Comparison of ENCODE assay signal across 8 cellular contexts in the genomic region with DNA sequence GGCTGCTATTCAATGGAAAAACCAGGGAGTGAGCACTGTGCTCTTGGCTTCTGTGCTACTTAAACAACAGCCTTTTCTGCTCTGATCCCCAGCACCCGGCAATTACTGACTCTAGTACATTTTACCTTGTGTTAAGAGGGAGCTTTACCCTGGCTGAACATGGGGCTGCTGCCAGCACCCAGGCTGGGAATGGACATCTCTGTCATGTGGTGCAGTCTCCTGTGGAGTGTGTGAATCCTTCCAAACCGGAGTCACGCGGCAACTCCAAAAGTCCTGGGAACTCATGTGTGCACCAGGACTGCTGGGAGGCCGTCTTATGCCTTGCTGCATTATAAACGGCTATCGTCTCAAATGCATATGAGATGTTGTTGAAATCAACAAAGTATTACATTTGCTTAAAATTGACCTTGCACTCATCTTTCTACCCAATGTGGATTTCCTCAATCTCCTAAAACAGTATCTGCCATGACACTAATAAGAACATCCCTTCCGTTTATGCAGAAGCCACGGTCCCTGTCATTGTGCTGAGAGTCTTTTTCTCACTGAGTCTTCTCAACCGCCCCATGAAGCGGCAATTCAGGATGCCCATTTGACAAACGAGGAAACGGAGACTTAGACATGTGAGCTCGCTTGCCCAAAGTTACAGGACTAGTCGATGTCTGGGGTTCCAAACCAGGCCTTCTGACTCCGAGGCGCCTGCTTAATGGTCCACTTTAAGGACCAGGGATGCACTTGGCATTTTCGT. TPM values are rescaled to one million over a fixed set of nuclear protein-coding genes. Genes with fewer than 3 reads are reported as not detected.
A peak's percentile ranks its signal among the peaks of the same experiment; 100 is the strongest.
DNase-seq lines count a peak whose midpoint lies in the region; ATAC-seq and TF ChIP-seq lines count a peak whose summit lies in the region.

No MANE protein-coding gene starts in this region.

- no peaks in the 10 kb centered on the region for H3K9me3 ChIP-seq in heart right ventricle

- H3K4me3 ChIP-seq in H7 (ENCODE audit: insufficient read depth, low read depth, low read length) (peak overlapping the region; percentile 66; the same call in 1 of the 2 replicates), heart right ventricle (peak overlapping the region in 9 of 10 donors; percentile 79 to 95 (median 90))

- H3K4me1 Mint-ChIP-seq in activated CD8-positive, alpha-beta T cell treated with anti-CD3 and anti-CD28 coated beads for 36 hours (ENCODE audit: low read depth), result peaks cover 13% of the 10 kb centered on the region

- no peak for TF ChIP-seq CTCF in activated CD8-positive, alpha-beta T cell treated with anti-CD3 and anti-CD28 coated beads for 36 hours (IDR thresholded peaks at IDR 0.05)
- TF ChIP-seq CTCF in heart right ventricle (IDR thresholded peaks at IDR 0.05), result no peak
- TF ChIP-seq CTCF in GM10248 (IDR thresholded peaks at IDR 0.05; ENCODE audit: control extremely low read depth, extremely low read depth, low read depth, missing control alignments), result no peak

- H3K36me3 ChIP-seq in H7 (replicated peaks; ENCODE audit: control insufficient read depth, insufficient read depth, low read length) (no peaks in the 10 kb centered on the region), heart right ventricle (no peaks in the 10 kb centered on the region)

- no peak for ATAC-seq in activated CD8-positive, alpha-beta T cell treated with anti-CD3 and anti-CD28 coated beads for 36 hours
- ATAC-seq in heart right ventricle, result peak in 3 of 8 donors; percentile 5 to 36 (median 22)
- ATAC-seq in sciatic nerve, result peak; percentile 41
- ATAC-seq in HG03108 (IDR thresholded peaks at IDR 0.05; ENCODE audit: unreplicated experiment), result no peak
- ATAC-seq in GM18498 (IDR thresholded peaks at IDR 0.05; ENCODE audit: unreplicated experiment), result no peak

- no peaks in the 10 kb centered on the region for H3K9me3 Mint-ChIP-seq in activated CD8-positive, alpha-beta T cell treated with anti-CD3 and anti-CD28 coated beads for 36 hours

- CTCF ChIA-PET in activated CD8-positive, alpha-beta T cell treated with anti-CD3 and anti-CD28 coated beads for 36 hours (lab: Charles Lee), result interaction anchor here (1.3 to 4.0 kb wide), 4 partner anchors 11 to 54 kb away, joined by 4 to 24 read pairs (median 8); no protein-coding TSS in a partner anchor
- CTCF ChIA-PET in GM10248 (lab: Yijun Ruan, JAX), result interaction anchor here (1.0 to 4.8 kb wide), 6 partner anchors 11 to 397 kb away, joined by 3 to 34 read pairs (median 12); partner anchors contain the start of gene RAB14

- intact Hi-C loops in activated CD8-positive, alpha-beta T cell treated with anti-CD3 and anti-CD28 coated beads for 36 hours (cut with micrococcal nuclease), result no loop called here
- intact Hi-C loops in heart right ventricle (cut with DNase I) (loop anchor here in 5 of 10 donors (5.0 kb wide), 3 partner anchors 40 to 55 kb away; no protein-coding TSS in a partner anchor), sciatic nerve (cut with DNase I) (loop anchor here (10.0 kb wide), 1 partner anchor 52 kb away; no protein-coding TSS in a partner anchor)

- H3K4me3 Mint-ChIP-seq in activated CD8-positive, alpha-beta T cell treated with anti-CD3 and anti-CD28 coated beads for 36 hours, result peak overlapping the region; percentile 50

- WGBS in heart right ventricle, 2 donors, result 73 to 75% methylated on average over 18 of the region's 18 CpGs

- DNase-seq in H7 (no peak), heart right ventricle (peak in 1 of 2 donors; percentile 24), sciatic nerve (ENCODE audit: low spot score) (peak; percentile 76), NCI-H446 treated with DMSO at 0.1 percent for 48 hours (lab: John Stamatoyannopoulos, UW) (no peak), GM10248 (ENCODE audit: extremely low spot score) (no peak)
- no peak for DNase-seq in activated CD8-positive, alpha-beta T cell treated with anti-CD3 and anti-CD28 coated beads for 36 hours

- H3K27me3 Mint-ChIP-seq in activated CD8-positive, alpha-beta T cell treated with anti-CD3 and anti-CD28 coated beads for 36 hours, result peaks cover 13% of the 10 kb centered on the region

- no peak overlapping the region for H3K27ac Mint-ChIP-seq in activated CD8-positive, alpha-beta T cell treated with anti-CD3 and anti-CD28 coated beads for 36 hours

- H3K27me3 ChIP-seq in H7 (ENCODE audit: control insufficient read depth, insufficient read depth, low read length) (peaks cover 34% of the 10 kb centered on the region), heart right ventricle (no peaks in the 10 kb centered on the region)

- POLR2A ChIA-PET in activated CD8-positive, alpha-beta T cell treated with anti-CD3 and anti-CD28 coated beads for 36 hours (lab: Charles Lee), result interaction anchor here (1.5 kb wide), 1 partner anchor 10 kb away, joined by 3 read pairs; no protein-coding TSS in a partner anchor
- POLR2A ChIA-PET in GM10248 (lab: Yijun Ruan, JAX), result no interaction called here

- H3K4me1 ChIP-seq in heart right ventricle, result peaks cover 8 to 59% (median 49%) of the 10 kb centered on the region in 9 donors

- peak overlapping the region in 9 of 10 donors; percentile 71 to 92 (median 88) for H3K27ac ChIP-seq in heart right ventricle

- no peaks in the 10 kb centered on the region for H3K36me3 Mint-ChIP-seq in activated CD8-positive, alpha-beta T cell treated with anti-CD3 and anti-CD28 coated beads for 36 hours (ENCODE audit: low read depth)

RNA-seq across cellular contexts. Expression of gene GSN, which starts 0.9 kb away (rescaled TPM):
- total RNA-seq in H7 (2014; rRNA removed; shearing (Covaris generic)), result 73.0 and 78.5 TPM in 2 replicates
- total RNA-seq in activated CD8-positive, alpha-beta T cell treated with anti-CD3 and anti-CD28 coated beads for 36 hours, result 1 to 10 TPM; 1.9 to 2.2 TPM
- total RNA-seq in heart right ventricle (100 to 1,000 TPM; 532 to 861 (median 668) TPM), sciatic nerve (1,757 TPM)
- polyA plus RNA-seq in heart right ventricle, result 100 to 1,000 TPM; 360 to 823 TPM

Comparison
In these comparisons a context has a peak if more than half of its experiments do, and no peak if none do; other contexts are left out.
1. RNA of gene GSN, which starts 0.9 kb away (total RNA-seq): 1,757 TPM in sciatic nerve (single experiment), 532 to 861 TPM in heart right ventricle and 73.0 to 78.5 TPM in H7; 1.9 to 2.2 TPM in activated CD8-positive, alpha-beta T cell treated with anti-CD3 and anti-CD28 coated beads for 36 hours; every median in the first group is over 10 times any median in the second.